ENCODE assay signal across 28 cellular contexts in the genomic region with DNA sequence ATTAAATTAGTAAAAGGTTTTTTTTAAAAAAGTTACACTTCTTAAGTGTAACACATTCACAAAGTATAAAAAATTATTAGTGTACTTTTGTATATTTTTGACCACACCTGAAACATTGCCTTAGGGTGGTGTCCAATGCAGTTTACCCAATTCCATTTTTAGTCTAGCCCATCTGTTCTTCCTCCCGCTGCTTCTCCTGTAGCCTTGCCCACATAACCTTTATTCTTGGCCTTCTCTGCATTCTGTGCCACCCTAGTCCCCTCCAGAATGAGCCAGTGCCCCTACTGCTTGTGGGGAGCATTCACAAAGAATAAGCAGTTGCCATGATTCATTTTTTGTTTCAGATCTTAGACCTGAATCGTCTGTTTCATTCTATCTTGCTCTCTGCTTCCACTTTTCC.
A peak's percentile ranks its signal among the peaks of the same experiment; 100 is the strongest.
DNase-seq lines count a peak whose midpoint lies in the region; FAIRE-seq lines count a peak whose summit lies in the region.
"Had no signal": no experiment of that assay in that cellular context is flagged by ENCODE, and none has a peak within 500 bp of the region (broad histone marks: within the 10 kb centered on the region; RNA-seq: fewer than 3 reads in every experiment).

No MANE protein-coding gene starts in this region.

- in situ Hi-C loops in G401 (cut with HindIII; ENCODE audit: low sequenced_read_pairs), result no loop called here

- peak; percentile 62 for DNase-seq in G401 (ENCODE audit: low spot score)
- peak; percentile 55 for DNase-seq in cerebellar cortex (ENCODE audit: low spot score)
- peak; percentile 34 for DNase-seq in cerebellum (ENCODE audit: low spot score)
- no peak for DNase-seq in RCC 7860 (ENCODE audit: low spot score)
- DNase-seq in SK-N-DZ (ENCODE audit: low spot score), result no peak
- no peak for DNase-seq in NAMALWA (ENCODE audit: low spot score)
- DNase-seq: 8988T; ACHN; AML-193; BE2C; Caco-2; Calu3; CD4-positive, alpha-beta memory T cell; CD4-positive, alpha-beta T cell; CD4-positive, CD25-positive, alpha-beta regulatory T cell; CD8-positive, alpha-beta memory T cell; CD8-positive, alpha-beta T cell; COR-L47; DMS 273 treated with DMSO at 0.1 percent for 48 hours; DMS153; DMS53; DMS79; DMS79 treated with DMSO at 0.1 percent for 48 hours; DND-41; EL had no signal

- FAIRE-seq in RCC 7860 (lab: Jason Lieb, UNC), result no peak
- FAIRE-seq: A204.1, A549, D721Med had no signal

Comparison
In these comparisons a context has a peak if more than half of its experiments do, and no peak if none do; other contexts are left out.
1. DNase-seq: peak in G401 (single experiment), cerebellar cortex (single experiment) and cerebellum (single experiment); none in RCC 7860 (single experiment), SK-N-DZ (single experiment) and NAMALWA (single experiment).